Comparison of ENCODE assay signal across 34 cellular contexts in the genomic region with DNA sequence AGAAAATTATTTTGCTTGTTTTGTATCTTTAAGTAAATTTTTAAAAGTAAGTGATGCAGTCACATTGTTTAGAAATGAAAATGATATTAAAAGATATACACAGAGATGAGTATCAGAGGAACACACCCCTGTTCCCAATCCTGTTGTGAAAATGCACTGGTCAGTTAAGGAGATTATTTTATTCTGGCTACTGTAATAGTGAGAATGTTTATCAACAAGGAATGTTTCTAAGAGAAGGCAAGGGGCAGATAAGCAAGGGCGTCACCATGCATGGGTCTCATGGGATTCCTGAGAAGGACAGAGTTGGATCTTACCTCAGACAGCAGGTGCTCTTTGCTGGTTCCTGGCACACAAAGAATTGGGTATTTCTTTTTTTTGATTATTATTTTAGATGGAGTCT.
"Had no signal": no experiment of that assay in that cellular context is flagged by ENCODE, and none has a peak within 500 bp of the region (broad histone marks: within the 10 kb centered on the region; RNA-seq: fewer than 3 reads in every experiment).

No MANE protein-coding gene starts in this region.

- DNase-seq: activated effector memory CD4-positive, alpha-beta T cell treated with anti-CD3 and anti-CD28 coated beads, Interleukin-2, amount 50 U/mL, for 16 hours; activated effector memory CD4-positive, alpha-beta T cell treated with Interleukin-2 at 50 U/mL for 16 hours; activated gamma-delta T cell; activated gamma-delta T cell treated with Interleukin-2 at 50 U/mL for 16 hours; activated naive CD4-positive, alpha-beta T cell; activated naive CD4-positive, alpha-beta T cell treated with anti-CD3 and anti-CD28 coated beads for 36 hours; activated naive CD4-positive, alpha-beta T cell treated with anti-CD3 and anti-CD28 coated beads, Interleukin-2, amount 10 ng/mL, durations not matched to agents 7 days and 5 days; activated naive CD4-positive, alpha-beta T cell treated with anti-CD3 and anti-CD28 coated beads, Interleukin-2, amount 50 U/mL, for 16 hours; activated naive CD4-positive, alpha-beta T cell treated with Interleukin-2 at 50 U/mL for 16 hours; activated naive CD8-positive, alpha-beta T cell treated with anti-CD3 and anti-CD28 coated beads for 36 hours; activated naive CD8-positive, alpha-beta T cell treated with anti-CD3 and anti-CD28 coated beads, Interleukin-2, amount 10 ng/mL, durations not matched to agents 7 days and 5 days; activated naive CD8-positive, alpha-beta T cell treated with anti-CD3 and anti-CD28 coated beads, Interleukin-2, amount 50 U/mL, for 24 hours; activated T-cell treated with anti-CD3 and anti-CD28 coated beads, Interleukin-2, amount 50 U/mL, for 1 hour; activated T-cell treated with anti-CD3 and anti-CD28 coated beads, Interleukin-2, amount 50 U/mL, for 24 hours; activated T-cell treated with anti-CD3 and anti-CD28 coated beads, Interleukin-2, amount 50 U/mL, for 4 hours; activated T-cell treated with anti-CD3 and anti-CD28 coated beads, Interleukin-2, amount 50 U/mL, for 48 hours; activated T-cell treated with anti-CD3 and anti-CD28 coated beads, Interleukin-2, amount 50 U/mL, for 72 hours; adrenal gland; amniotic stem cell; amygdala; anterior cingulate cortex; aorta; body of pancreas; brain microvascular endothelial cell; caudate nucleus; central memory CD4-positive, alpha-beta T cell; cerebellar nuclear complex had no signal

- FAIRE-seq: astrocyte, bronchial epithelial cell had no signal

- H3K9me3 ChIP-seq: adrenal gland, ascending aorta, body of pancreas, breast epithelium had no signal

- H3K4me1 ChIP-seq: breast epithelium had no signal

- H3K4me3 ChIP-seq: adrenal gland, ascending aorta, body of pancreas, breast epithelium, cardiac muscle cell had no signal

- H3K27me3 ChIP-seq: adrenal gland, ascending aorta, body of pancreas, brain microvascular endothelial cell, breast epithelium, cardiac muscle cell had no signal

- H3K27ac ChIP-seq: adrenal gland, ascending aorta, body of pancreas, brain microvascular endothelial cell, breast epithelium, cardiac muscle cell had no signal

- ATAC-seq: activated naive CD4-positive, alpha-beta T cell treated with anti-CD3 and anti-CD28 coated beads, Interleukin-2, amount 50 U/mL, for 72 hours; activated naive CD8-positive, alpha-beta T cell treated with anti-CD3 and anti-CD28 coated beads, Interleukin-2, amount 50 U/mL, for 24 hours; activated T-cell treated with anti-CD3 and anti-CD28 coated beads, Interleukin-2, amount 50 U/mL, for 4 hours; activated T-cell treated with anti-CD3 and anti-CD28 coated beads, Interleukin-2, amount 50 U/mL, for 72 hours; activated T-helper 17 cell treated with anti-CD3 and anti-CD28 coated beads, Interleukin-2, amount 50 U/mL, for 72 hours; body of pancreas had no signal

- H3K36me3 ChIP-seq: adrenal gland, ascending aorta, brain microvascular endothelial cell, breast epithelium, cardiac muscle cell had no signal
